Comparison of ENCODE assay signal across 23 cellular contexts in the genomic region with DNA sequence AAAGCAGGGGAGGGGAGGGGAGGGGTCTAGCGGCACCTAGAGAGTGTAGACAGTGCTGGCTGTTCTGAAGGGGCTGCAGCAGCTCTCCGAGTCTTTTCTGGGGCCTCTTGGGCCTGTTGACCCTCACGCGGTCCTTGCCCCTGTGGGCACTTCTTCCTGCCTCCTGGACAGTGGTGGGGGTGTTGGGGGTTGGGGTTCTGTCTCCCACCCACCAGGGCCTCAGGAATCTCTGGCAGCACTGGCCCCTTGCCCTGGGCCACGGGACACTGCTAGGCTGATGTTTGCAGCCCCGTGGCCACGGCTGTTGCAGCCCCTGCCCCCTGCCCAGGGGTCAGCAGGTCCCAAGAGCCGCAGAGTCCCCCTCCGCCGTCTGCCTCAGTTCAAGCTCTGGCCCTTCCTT.
DNase-seq lines count a peak whose midpoint lies in the region; ATAC-seq and TF ChIP-seq lines count a peak whose summit lies in the region.
"Had no signal": no experiment of that assay in that cellular context is flagged by ENCODE, and none has a peak within 500 bp of the region (broad histone marks: within the 10 kb centered on the region; RNA-seq: fewer than 3 reads in every experiment).

No MANE protein-coding gene starts in this region.

- TF ChIP-seq EP300 in gastroesophageal sphincter (IDR thresholded peaks at IDR 0.05) (no peak), upper lobe of left lung (IDR thresholded peaks at IDR 0.05) (no peak)

- H3K9me3 ChIP-seq in heart left ventricle, result peaks cover 0 to 10% (median 0%) of the 10 kb centered on the region in 12 donors
- H3K9me3 ChIP-seq in gastroesophageal sphincter, result peaks cover 0 to 4% (median 0%) of the 10 kb centered on the region in 3 donors
- H3K9me3 ChIP-seq in neuronal stem cell (replicated peaks in 1 of 2; ENCODE audit: control insufficient read depth in 2 of 2, insufficient read depth in 1 of 2, low read depth in 1 of 2, low read length in 2 of 2), result peaks cover 2 to 7% of the 10 kb centered on the region in 2 donors
- peaks cover 0 to 5% (median 0%) of the 10 kb centered on the region in 4 donors for H3K9me3 ChIP-seq in upper lobe of left lung
- H3K9me3 ChIP-seq: colonic mucosa, prostate gland had no signal

- TF ChIP-seq POLR2A in heart left ventricle (IDR thresholded peaks at IDR 0.05), result no peak
- no peak for TF ChIP-seq POLR2A in gastroesophageal sphincter (IDR thresholded peaks at IDR 0.05)
- TF ChIP-seq POLR2A in upper lobe of left lung (IDR thresholded peaks at IDR 0.05), result no peak

- H3K36me3 ChIP-seq in heart left ventricle (no peaks in the 10 kb centered on the region), gastroesophageal sphincter (no peaks in the 10 kb centered on the region), neuronal stem cell (replicated peaks in 1 of 2; ENCODE audit: control insufficient read depth in 2 of 2, insufficient read depth in 2 of 2, low read length in 2 of 2) (no peaks in the 10 kb centered on the region), upper lobe of left lung (no peaks in the 10 kb centered on the region)
- H3K36me3 ChIP-seq: colonic mucosa, prostate gland had no signal

- H2BK5ac ChIP-seq in neuronal stem cell (ENCODE audit: low read length), result no peak overlapping the region

- H3K4me1 ChIP-seq in heart left ventricle, result peaks cover 0 to 61% (median 27%) of the 10 kb centered on the region in 12 donors
- peaks cover 23 to 77% (median 55%) of the 10 kb centered on the region in 3 donors for H3K4me1 ChIP-seq in gastroesophageal sphincter
- H3K4me1 ChIP-seq in neuronal stem cell (ENCODE audit: control insufficient read depth in 2 of 2, insufficient read depth in 1 of 2, low read depth in 1 of 2, low read length in 2 of 2), result peaks cover 2 to 27% of the 10 kb centered on the region in 2 donors
- H3K4me1 ChIP-seq in upper lobe of left lung, result peaks cover 25 to 55% (median 33%) of the 10 kb centered on the region in 4 donors

- TF ChIP-seq CTCF in heart left ventricle (IDR thresholded peaks at IDR 0.05) (no peak), gastroesophageal sphincter (IDR thresholded peaks at IDR 0.05) (no peak), upper lobe of left lung (IDR thresholded peaks at IDR 0.05) (no peak), endothelial cell (IDR thresholded peaks at IDR 0.05; ENCODE audit: unreplicated experiment) (no peak)

- H3K27ac Mint-ChIP-seq in endothelial cell (ENCODE audit: unreplicated experiment), result no peak overlapping the region
- H3K27ac Mint-ChIP-seq: activated CD4-positive, alpha-beta memory T cell treated with anti-CD3 and anti-CD28 coated beads, Interleukin-2, amount 10 ng/mL, durations not matched to agents 7 days and 5 days; activated naive CD4-positive, alpha-beta T cell treated with anti-CD3 and anti-CD28 coated beads, Interleukin-2, amount 50 U/mL, for 24 hours; CD4-positive, alpha-beta T cell had no signal

- no peak overlapping the region for H3K4me2 ChIP-seq in neuronal stem cell (ENCODE audit: insufficient read depth, low read length, poor library complexity, severe bottlenecking)

- intact Hi-C loops in heart left ventricle (cut with DNase I) (loop anchor here in 3 of 10 donors (5.0 kb wide), 3 partner anchors 34 to 49 kb away; no protein-coding TSS in a partner anchor), Right ventricle myocardium inferior (cut with DNase I) (no loop called here)

- whole genome bisulfite sequencing in heart left ventricle, 4 donors, result 85 to 90% (median 88%) methylated on average over 8 to 10 of the region's 10 CpGs
- 59 to 80% methylated on average over 4 to 6 of the region's 10 CpGs for WGBS in gastroesophageal sphincter (ENCODE audit: low coverage in 1 of 2), 2 donors
- no CpG with 5 or more reads among the region's 10 CpGs for WGBS in neuronal stem cell (ENCODE audit: extremely low coverage in 2 of 2, insufficient read length in 2 of 2, insufficient replicate concordance in 1 of 2), 2 donors
- 92 to 96% methylated on average over 7 to 10 of the region's 10 CpGs for WGBS in upper lobe of left lung, 2 donors

- no peak overlapping the region for H2BK120ac ChIP-seq in neuronal stem cell (ENCODE audit: low read depth, low read length)

- ATAC-seq in heart left ventricle, result no peak
- no peak for ATAC-seq in Right ventricle myocardium inferior
- no peak for ATAC-seq in gastroesophageal sphincter
- ATAC-seq in upper lobe of left lung (ENCODE audit: low FRiP score in 2 of 2), result no peak

- H2AFZ ChIP-seq in neuronal stem cell (ENCODE audit: low read length), result no peak overlapping the region

- no peak overlapping the region for H3K9ac ChIP-seq in neuronal stem cell (ENCODE audit: low read depth, low read length, poor library complexity)

- peak overlapping the region; percentile 76 for H3K18ac ChIP-seq in neuronal stem cell (ENCODE audit: low read length)

- H3K4me3 Mint-ChIP-seq in endothelial cell (ENCODE audit: unreplicated experiment), result no peak overlapping the region
- H3K4me3 Mint-ChIP-seq: activated CD4-positive, alpha-beta memory T cell treated with anti-CD3 and anti-CD28 coated beads, Interleukin-2, amount 10 ng/mL, durations not matched to agents 7 days and 5 days; activated naive CD4-positive, alpha-beta T cell treated with anti-CD3 and anti-CD28 coated beads, Interleukin-2, amount 50 U/mL, for 24 hours; CD4-positive, alpha-beta T cell had no signal

- H2AK5ac ChIP-seq in neuronal stem cell (ENCODE audit: low read depth, low read length), result peak overlapping the region; percentile 90

- H3K27ac ChIP-seq in heart left ventricle, result peak overlapping the region in 3 of 12 donors; percentile 55 to 79 (median 79)
- H3K27ac ChIP-seq in gastroesophageal sphincter, result peak overlapping the region; percentile 78 to 98 (median 94)
- H3K27ac ChIP-seq in neuronal stem cell (replicated peaks; ENCODE audit: low read length), result no peak overlapping the region
- H3K27ac ChIP-seq in upper lobe of left lung, result peak overlapping the region in 3 of 4 donors; percentile 51 to 74 (median 58)
- H3K27ac ChIP-seq: colonic mucosa, prostate gland had no signal

- peaks cover 4% of the 10 kb centered on the region for H3K36me3 Mint-ChIP-seq in endothelial cell (ENCODE audit: low read depth, unreplicated experiment)
- H3K36me3 Mint-ChIP-seq: activated naive CD4-positive, alpha-beta T cell treated with anti-CD3 and anti-CD28 coated beads, Interleukin-2, amount 50 U/mL, for 24 hours had no signal

- no peaks in the 10 kb centered on the region for H3K4me1 Mint-ChIP-seq in endothelial cell (ENCODE audit: unreplicated experiment)
- H3K4me1 Mint-ChIP-seq: activated CD4-positive, alpha-beta memory T cell treated with anti-CD3 and anti-CD28 coated beads, Interleukin-2, amount 10 ng/mL, durations not matched to agents 7 days and 5 days; activated naive CD4-positive, alpha-beta T cell treated with anti-CD3 and anti-CD28 coated beads, Interleukin-2, amount 50 U/mL, for 24 hours had no signal

- no peaks in the 10 kb centered on the region for H3K79me1 ChIP-seq in neuronal stem cell (ENCODE audit: low read depth, low read length)

- no peak overlapping the region for H3K23ac ChIP-seq in neuronal stem cell (ENCODE audit: low read depth, low read length, poor library complexity)

- H3K27me3 ChIP-seq in heart left ventricle (no peaks in the 10 kb centered on the region), gastroesophageal sphincter (no peaks in the 10 kb centered on the region), neuronal stem cell (ENCODE audit: control insufficient read depth in 3 of 3, insufficient read depth in 3 of 3, low read depth in 1 of 3, low read length in 3 of 3) (peaks cover 0 to 5% (median 0%) of the 10 kb centered on the region in 3 experiments), upper lobe of left lung (no peaks in the 10 kb centered on the region)
- H3K27me3 ChIP-seq: colonic mucosa had no signal

- in situ Hi-C loops in ACHN (cut with HindIII; ENCODE audit: low pct_ligation_motif_present, low pct_unique_long_range_greater_than_20kb, low sequenced_read_pairs), result no loop called here

- H2BK15ac ChIP-seq in neuronal stem cell (ENCODE audit: low read length), result no peak overlapping the region

- DNase-seq in heart left ventricle, result peak in 4 of 5 donors; percentile 5 to 44 (median 14)
- no peak for DNase-seq in Right ventricle myocardium inferior (ENCODE audit: missing footprints)
- no peak for DNase-seq in neuronal stem cell (ENCODE audit: low spot score)
- DNase-seq in upper lobe of left lung, result peak in 1 of 2 donors; percentile 49
- DNase-seq in ACHN, result no peak
- no peak for DNase-seq in endothelial cell (ENCODE audit: low spot score)
- DNase-seq in SW 1271 (lab: John Stamatoyannopoulos, UW), result no peak
- DNase-seq: activated CD4-positive, alpha-beta memory T cell treated with anti-CD3 and anti-CD28 coated beads, Interleukin-2, amount 10 ng/mL, durations not matched to agents 7 days and 5 days; CD4-positive, alpha-beta T cell; DND-41; effector memory CD4-positive, alpha-beta T cell; erythroblast; kidney glomerular epithelial cell; mesenchymal stem cell; NCI-H146; NCI-H226; SIG-M5; stimulated activated CD4-positive, alpha-beta T cell treated with anti-CD3 and anti-CD28 coated beads, Interleukin-15, amount 100 ng/mL, for 24 hours; stimulated activated CD4-positive, alpha-beta T cell treated with anti-CD3 and anti-CD28 coated beads, Interleukin-4, amount 100 ng/mL, for 4 hours had no signal

- no peak overlapping the region for H4K91ac ChIP-seq in neuronal stem cell (ENCODE audit: low read depth, low read length, poor library complexity)

- no peak overlapping the region for H2BK12ac ChIP-seq in neuronal stem cell (ENCODE audit: low read length)

- no peaks in the 10 kb centered on the region for H3K9me3 Mint-ChIP-seq in endothelial cell (ENCODE audit: unreplicated experiment)
- H3K9me3 Mint-ChIP-seq: activated CD4-positive, alpha-beta memory T cell treated with anti-CD3 and anti-CD28 coated beads, Interleukin-2, amount 10 ng/mL, durations not matched to agents 7 days and 5 days; activated naive CD4-positive, alpha-beta T cell treated with anti-CD3 and anti-CD28 coated beads, Interleukin-2, amount 50 U/mL, for 24 hours had no signal

- H3K14ac ChIP-seq in neuronal stem cell (ENCODE audit: low read length), result peak overlapping the region; percentile 38

- H3K27me3 Mint-ChIP-seq in endothelial cell (ENCODE audit: unreplicated experiment), result peaks cover 6% of the 10 kb centered on the region
- H3K27me3 Mint-ChIP-seq: activated naive CD4-positive, alpha-beta T cell treated with anti-CD3 and anti-CD28 coated beads, Interleukin-2, amount 50 U/mL, for 24 hours; CD4-positive, alpha-beta T cell had no signal

- no peak overlapping the region for H3K4me3 ChIP-seq in heart left ventricle
- no peak overlapping the region for H3K4me3 ChIP-seq in gastroesophageal sphincter
- no peak overlapping the region for H3K4me3 ChIP-seq in neuronal stem cell (ENCODE audit: low read length in 2 of 2)
- H3K4me3 ChIP-seq in upper lobe of left lung, result no peak overlapping the region
- H3K4me3 ChIP-seq: prostate gland had no signal

- no peak overlapping the region for H4K8ac ChIP-seq in neuronal stem cell (ENCODE audit: low read depth, low read length)

- no peak overlapping the region for H3K4ac ChIP-seq in neuronal stem cell (ENCODE audit: low read length)

Comparison
In these comparisons a context has a peak if more than half of its experiments do, and no peak if none do; other contexts are left out.
1. DNase-seq: peak in heart left ventricle (4 of 5); none in Right ventricle myocardium inferior (single experiment), neuronal stem cell (single experiment), ACHN (single experiment), endothelial cell (single experiment) and SW 1271 (0 of 2).